Comparison of ENCODE assay signal across 8 cellular contexts in genomic region chr18:60684843-60685513, GRCh38.
DNase-seq lines count a peak whose midpoint lies in the region; TF ChIP-seq lines count a peak whose summit lies in the region.

No MANE protein-coding gene starts in this region.

- no peak overlapping the region for H3K4me3 ChIP-seq in HEK293 (ENCODE audit: low read depth, low read length)
- no peak overlapping the region for H3K4me3 ChIP-seq in OCI-LY1 (ENCODE audit: low read depth, low read length, poor library complexity, severe bottlenecking)
- H3K4me3 ChIP-seq in testis, result no peak overlapping the region

- H3K4me1 Mint-ChIP-seq in CD14-positive monocyte, result no peaks in the 10 kb centered on the region
- no peaks in the 10 kb centered on the region for H3K4me1 Mint-ChIP-seq in activated naive CD4-positive, alpha-beta T cell treated with anti-CD3 and anti-CD28 coated beads, Interleukin-2, amount 10 ng/mL, durations not matched to agents 7 days and 5 days

- intact Hi-C loops in CD14-positive monocyte (cut with micrococcal nuclease), result no loop called here
- intact Hi-C loops in testis (cut with DNase I; ENCODE audit: low total_unique reads), result no loop called here

- no peak for TF ChIP-seq POLR2A in testis (IDR thresholded peaks at IDR 0.05)

- H3F3A ChIP-seq in OCI-LY1 (ENCODE audit: insufficient read depth, low read length), result no peaks in the 10 kb centered on the region

- WGBS in testis, 2 donors, result 44 to 49% methylated on average over 6 of the region's 6 CpGs

- H3K4me1 ChIP-seq in HEK293 (ENCODE audit: control insufficient read depth, insufficient read depth, low read length) (no peaks in the 10 kb centered on the region), OCI-LY1 (ENCODE audit: insufficient read depth, low read length, severe bottlenecking) (peaks cover 6% of the 10 kb centered on the region), testis (no peaks in the 10 kb centered on the region)

- H4K20me1 ChIP-seq in OCI-LY1 (ENCODE audit: insufficient read depth, low read length), result no peaks in the 10 kb centered on the region

- H3K27me3 ChIP-seq in OCI-LY1 (ENCODE audit: insufficient read depth, low read length) (no peaks in the 10 kb centered on the region), testis (no peaks in the 10 kb centered on the region)

- no peak overlapping the region; the same call in 1 of the 2 replicates for H3K4me2 ChIP-seq in OCI-LY1 (ENCODE audit: low read length)

- peaks cover 0 to 2% (median 0%) of the 10 kb centered on the region in 7 donors for H3K9me3 Mint-ChIP-seq in CD14-positive monocyte
- no peaks in the 10 kb centered on the region for H3K9me3 Mint-ChIP-seq in activated naive CD4-positive, alpha-beta T cell treated with anti-CD3 and anti-CD28 coated beads, Interleukin-2, amount 10 ng/mL, durations not matched to agents 7 days and 5 days

- H3K4me3 Mint-ChIP-seq in CD14-positive monocyte, result peak overlapping the region in 1 of 2 donors; percentile 39
- H3K4me3 Mint-ChIP-seq in activated naive CD4-positive, alpha-beta T cell treated with anti-CD3 and anti-CD28 coated beads, Interleukin-2, amount 10 ng/mL, durations not matched to agents 7 days and 5 days, result no peak overlapping the region

- H3K27ac ChIP-seq in HEK293 (ENCODE audit: extremely low read depth, low read depth, low read length), result no peak overlapping the region
- H3K27ac ChIP-seq in OCI-LY1 (ENCODE audit: low read depth, low read length, poor library complexity, severe bottlenecking), result no peak overlapping the region
- no peak overlapping the region for H3K27ac ChIP-seq in testis
- no peak overlapping the region for H3K27ac ChIP-seq in caudate nucleus (ENCODE audit: low read depth, low read length)

- TF ChIP-seq CTCF in CD14-positive monocyte (IDR thresholded peaks at IDR 0.05), result peak; percentile 34
- no peak for TF ChIP-seq CTCF in HEK293 (tag by site-specific recombination; IDR thresholded peaks at IDR 0.05)
- peak; percentile 85 for TF ChIP-seq CTCF in OCI-LY1 (IDR thresholded peaks at IDR 0.05; ENCODE audit: low read length)
- peak; percentile 16 to 60 (median 25) for TF ChIP-seq CTCF in testis (IDR thresholded peaks at IDR 0.05)

- no peaks in the 10 kb centered on the region for H3K9me2 ChIP-seq in OCI-LY1 (ENCODE audit: low read depth, low read length)

- H3K9ac ChIP-seq in OCI-LY1 (ENCODE audit: low read length), result no peak overlapping the region

- H3K27ac Mint-ChIP-seq in CD14-positive monocyte, result no peak overlapping the region
- no peak overlapping the region for H3K27ac Mint-ChIP-seq in activated naive CD4-positive, alpha-beta T cell treated with anti-CD3 and anti-CD28 coated beads, Interleukin-2, amount 10 ng/mL, durations not matched to agents 7 days and 5 days

- no peak overlapping the region for H2AFZ ChIP-seq in OCI-LY1 (ENCODE audit: low read length)

- no peaks in the 10 kb centered on the region for H3K79me2 ChIP-seq in OCI-LY1 (ENCODE audit: insufficient read depth, low read length)

- CTCF ChIA-PET in HEK293 (lab: Yijun Ruan, JAX), result interaction anchor here (0.6 to 2.4 kb wide), 23 partner anchors 8 to 1480 kb away, joined by 3 to 11 read pairs (median 4); no protein-coding TSS in a partner anchor
- CTCF ChIA-PET in activated naive CD4-positive, alpha-beta T cell treated with anti-CD3 and anti-CD28 coated beads, Interleukin-2, amount 10 ng/mL, durations not matched to agents 7 days and 5 days (lab: Charles Lee), result no interaction called here

- H3K36me3 ChIP-seq in HEK293 (ENCODE audit: control insufficient read depth in 2 of 2, insufficient read depth in 1 of 2, low read length in 2 of 2) (no peaks in the 10 kb centered on the region), OCI-LY1 (ENCODE audit: insufficient read depth, low read length) (no peaks in the 10 kb centered on the region), testis (ENCODE audit: low read depth, missing control alignments) (no peaks in the 10 kb centered on the region)

- no peaks in the 10 kb centered on the region for H3K27me3 Mint-ChIP-seq in CD14-positive monocyte (ENCODE audit: low read depth in 3 of 3)
- no peaks in the 10 kb centered on the region for H3K27me3 Mint-ChIP-seq in activated naive CD4-positive, alpha-beta T cell treated with anti-CD3 and anti-CD28 coated beads, Interleukin-2, amount 10 ng/mL, durations not matched to agents 7 days and 5 days

- H3K36me3 Mint-ChIP-seq in CD14-positive monocyte, result no peaks in the 10 kb centered on the region
- no peaks in the 10 kb centered on the region for H3K36me3 Mint-ChIP-seq in activated naive CD4-positive, alpha-beta T cell treated with anti-CD3 and anti-CD28 coated beads, Interleukin-2, amount 10 ng/mL, durations not matched to agents 7 days and 5 days

- H3K9me3 ChIP-seq in HEK293 (ENCODE audit: control insufficient read depth, insufficient read depth, low read depth, low read length) (no peaks in the 10 kb centered on the region; the same call in 1 of the 2 replicates), OCI-LY1 (ENCODE audit: low read length) (no peaks in the 10 kb centered on the region), testis (no peaks in the 10 kb centered on the region)

- DNase-seq in CD14-positive monocyte (ENCODE audit: low spot score) (no peak), fibroblast of peridontal ligament (ENCODE audit: extremely low read depth) (peak; percentile 65), testis (no peak), anterior cingulate cortex (lab: John Stamatoyannopoulos, UW) (no peak), caudate nucleus (lab: John Stamatoyannopoulos, UW) (no peak)
- DNase-seq in activated naive CD4-positive, alpha-beta T cell treated with anti-CD3 and anti-CD28 coated beads, Interleukin-2, amount 10 ng/mL, durations not matched to agents 7 days and 5 days, result no peak

- POLR2A ChIA-PET in HEK293 (lab: Yijun Ruan, JAX), result no interaction called here

TF ChIP-seq in HEK293, 187 proteins besides CTCF, POLR2A, EP300 and RAD21:
- no peak for TF ChIP-seq ZNF223 (tag by site-specific recombination; IDR thresholded peaks at IDR 0.05)
- peak; percentile 58 for TF ChIP-seq ZNF654 (tag by site-specific recombination; IDR thresholded peaks at IDR 0.05; ENCODE audit: low read depth)
